27 cellular contexts compared by ENCODE assay signal in genomic region chr15:45037936-45038335, GRCh38.
"Had no signal": no experiment of that assay in that cellular context is flagged by ENCODE, and none has a peak within 500 bp of the region (broad histone marks: within the 10 kb centered on the region; RNA-seq: fewer than 3 reads in every experiment).

No MANE protein-coding gene starts in this region.

- H3K27ac ChIP-seq: epithelial cell of prostate, psoas muscle, WERI-Rb-1 had no signal

- DNase-seq: activated CD4-positive, alpha-beta memory T cell treated with anti-CD3 and anti-CD28 coated beads for 36 hours; activated CD4-positive, alpha-beta T cell treated with anti-CD3 and anti-CD28 coated beads, Interleukin-2, amount 10 ng/mL, durations not matched to agents 24 days and 14 days; activated CD4-positive, CD25-positive, alpha-beta regulatory T cell treated with anti-CD3 and anti-CD28 coated beads, Interleukin-2, amount 50 U/mL, for 72 hours; activated CD8-positive, alpha-beta memory T cell treated with anti-CD3 and anti-CD28 coated beads, Interleukin-2, amount 50 U/mL, for 4 hours; activated gamma-delta T cell; activated naive CD4-positive, alpha-beta T cell treated with anti-CD3 and anti-CD28 coated beads, Interleukin-2, amount 10 ng/mL, durations not matched to agents 7 days and 5 days; activated naive CD8-positive, alpha-beta T cell treated with anti-CD3 and anti-CD28 coated beads, Interleukin-2, amount 50 U/mL, for 24 hours; activated T-cell treated with anti-CD3 and anti-CD28 coated beads, Interleukin-2, amount 50 U/mL, for 1 hour; dermis blood vessel endothelial cell; effector CD4-positive, alpha-beta T cell; left cardiac atrium; left ventricle myocardium superior; mucosa of descending colon; psoas muscle; stimulated activated CD4-positive, alpha-beta T cell treated with anti-CD3 and anti-CD28 coated beads, Interleukin-1b, Interleukin-23, amount 100 ng/mL, for 48 hours; stimulated activated CD4-positive, alpha-beta T cell treated with anti-CD3 and anti-CD28 coated beads, Interleukin-4, amount 100 ng/mL, for 4 hours; stimulated activated CD8-positive, alpha-beta memory T cell treated with anti-CD3 and anti-CD28 coated beads, Interleukin-4, amount 100 ng/mL, for 48 hours; stimulated activated naive CD4-positive, alpha-beta T cell; T-helper 9 cell; trophoblast cell; WERI-Rb-1 had no signal

- H3K9me3 Mint-ChIP-seq: activated CD4-positive, alpha-beta memory T cell treated with anti-CD3 and anti-CD28 coated beads for 36 hours; activated CD4-positive, alpha-beta T cell treated with anti-CD3 and anti-CD28 coated beads, Interleukin-2, amount 10 ng/mL, durations not matched to agents 24 days and 14 days; activated naive CD4-positive, alpha-beta T cell treated with anti-CD3 and anti-CD28 coated beads, Interleukin-2, amount 10 ng/mL, durations not matched to agents 7 days and 5 days; activated naive CD8-positive, alpha-beta T cell treated with anti-CD3 and anti-CD28 coated beads, Interleukin-2, amount 50 U/mL, for 24 hours; activated T-helper 1 cell treated with anti-CD3 and anti-CD28 coated beads, Interleukin-12 subunit alpha, Interleukin-12 subunit beta, Interleukin-2, Interleukin-4 antibody, amounts not matched to agents 30 ng/mL and 10 ng/mL and 1 ng/mL, durations not matched to agents 14 hours and 24 hours and 36 hours; central memory CD8-positive, alpha-beta T cell; nephron; T-helper 1 cell treated with Interleukin-12 subunit alpha and Interleukin-12 subunit beta and Interleukin-4 antibody, amounts not matched to agents 30 μg/mL and 1 μg/mL, for 36 hours had no signal

- H3K27ac Mint-ChIP-seq: activated CD4-positive, alpha-beta memory T cell treated with anti-CD3 and anti-CD28 coated beads for 36 hours; activated CD4-positive, alpha-beta T cell treated with anti-CD3 and anti-CD28 coated beads, Interleukin-2, amount 10 ng/mL, durations not matched to agents 24 days and 14 days; activated naive CD4-positive, alpha-beta T cell treated with anti-CD3 and anti-CD28 coated beads, Interleukin-2, amount 10 ng/mL, durations not matched to agents 7 days and 5 days; activated naive CD8-positive, alpha-beta T cell treated with anti-CD3 and anti-CD28 coated beads, Interleukin-2, amount 50 U/mL, for 24 hours; activated T-helper 1 cell treated with anti-CD3 and anti-CD28 coated beads, Interleukin-12 subunit alpha, Interleukin-12 subunit beta, Interleukin-2, Interleukin-4 antibody, amounts not matched to agents 30 ng/mL and 10 ng/mL and 1 ng/mL, durations not matched to agents 14 hours and 24 hours and 36 hours; T-helper 1 cell treated with Interleukin-12 subunit alpha and Interleukin-12 subunit beta and Interleukin-4 antibody, amounts not matched to agents 30 μg/mL and 1 μg/mL, for 36 hours had no signal

- H3K36me3 Mint-ChIP-seq: activated naive CD4-positive, alpha-beta T cell treated with anti-CD3 and anti-CD28 coated beads, Interleukin-2, amount 10 ng/mL, durations not matched to agents 7 days and 5 days had no signal

- H3K4me3 Mint-ChIP-seq: activated CD4-positive, alpha-beta memory T cell treated with anti-CD3 and anti-CD28 coated beads for 36 hours; activated CD4-positive, alpha-beta T cell treated with anti-CD3 and anti-CD28 coated beads, Interleukin-2, amount 10 ng/mL, durations not matched to agents 24 days and 14 days; activated naive CD4-positive, alpha-beta T cell treated with anti-CD3 and anti-CD28 coated beads, Interleukin-2, amount 10 ng/mL, durations not matched to agents 7 days and 5 days; activated naive CD8-positive, alpha-beta T cell treated with anti-CD3 and anti-CD28 coated beads, Interleukin-2, amount 50 U/mL, for 24 hours; activated T-helper 1 cell treated with anti-CD3 and anti-CD28 coated beads, Interleukin-12 subunit alpha, Interleukin-12 subunit beta, Interleukin-2, Interleukin-4 antibody, amounts not matched to agents 30 ng/mL and 10 ng/mL and 1 ng/mL, durations not matched to agents 14 hours and 24 hours and 36 hours; central memory CD8-positive, alpha-beta T cell; nephron; T-helper 1 cell treated with Interleukin-12 subunit alpha and Interleukin-12 subunit beta and Interleukin-4 antibody, amounts not matched to agents 30 μg/mL and 1 μg/mL, for 36 hours had no signal

- H3K9me3 ChIP-seq: mucosa of descending colon, psoas muscle had no signal

- H3K27me3 Mint-ChIP-seq: activated CD4-positive, alpha-beta memory T cell treated with anti-CD3 and anti-CD28 coated beads for 36 hours; activated CD4-positive, alpha-beta T cell treated with anti-CD3 and anti-CD28 coated beads, Interleukin-2, amount 10 ng/mL, durations not matched to agents 24 days and 14 days; activated naive CD4-positive, alpha-beta T cell treated with anti-CD3 and anti-CD28 coated beads, Interleukin-2, amount 10 ng/mL, durations not matched to agents 7 days and 5 days; activated naive CD8-positive, alpha-beta T cell treated with anti-CD3 and anti-CD28 coated beads, Interleukin-2, amount 50 U/mL, for 24 hours; central memory CD8-positive, alpha-beta T cell had no signal

- H3K4me1 ChIP-seq: psoas muscle had no signal

- H3K4me3 ChIP-seq: mucosa of descending colon, psoas muscle, smooth muscle cell had no signal

- H3K36me3 ChIP-seq: WERI-Rb-1 had no signal
